In genomic region chr4:113700602-113701150, GRCh38 we compare ENCODE assay signal across 20 cellular contexts.
A peak's percentile ranks its signal among the peaks of the same experiment; 100 is the strongest.
DNase-seq lines count a peak whose midpoint lies in the region; ATAC-seq and TF ChIP-seq lines count a peak whose summit lies in the region.
"Had no signal": no experiment of that assay in that cellular context is flagged by ENCODE, and none has a peak within 500 bp of the region (broad histone marks: within the 10 kb centered on the region; RNA-seq: fewer than 3 reads in every experiment).

No MANE protein-coding gene starts in this region.

- no peaks in the 10 kb centered on the region for H3K9me3 Mint-ChIP-seq in CD4-positive, CD25-positive, alpha-beta regulatory T cell
- H3K9me3 Mint-ChIP-seq: activated T-helper 2 cell treated with anti-CD3 and anti-CD28 coated beads, Interferon-gamma antibody, Interleukin-2, Interleukin-4, amounts not matched to agents 10 μg/mL and 5 μg/mL and 100 μg/mL, durations not matched to agents 14 hours and 24 hours and 36 hours had no signal

- no peaks in the 10 kb centered on the region for H3K36me3 ChIP-seq in CD4-positive, CD25-positive, alpha-beta regulatory T cell (ENCODE audit: control insufficient read depth, insufficient read depth, low read length)
- H3K36me3 ChIP-seq in hepatocyte (replicated peaks; ENCODE audit: insufficient read depth, low read depth): no peaks in the 10 kb centered on the region
- H3K36me3 ChIP-seq: left lung, uterus had no signal

- H3K27ac ChIP-seq in CD4-positive, CD25-positive, alpha-beta regulatory T cell (ENCODE audit: insufficient read depth, low read length, poor library complexity, severe bottlenecking): no peak overlapping the region
- no peak overlapping the region for H3K27ac ChIP-seq in hepatocyte
- H3K27ac ChIP-seq: foreskin keratinocyte, KMS-11, left lung, uterus had no signal

- H3K4me1 Mint-ChIP-seq in CD4-positive, CD25-positive, alpha-beta regulatory T cell: peaks cover 18 to 38% (median 25%) of the 10 kb centered on the region in 4 donors

- no peaks in the 10 kb centered on the region for H3K9me3 ChIP-seq in CD4-positive, CD25-positive, alpha-beta regulatory T cell (ENCODE audit: control insufficient read depth in 2 of 2, low read length in 2 of 2)
- H3K9me3 ChIP-seq in hepatocyte (ENCODE audit: low read depth): no peaks in the 10 kb centered on the region
- H3K9me3 ChIP-seq: left lung, uterus had no signal

- no peak for ATAC-seq in CD4-positive, CD25-positive, alpha-beta regulatory T cell (ENCODE audit: low read depth in 2 of 2)
- ATAC-seq: foreskin keratinocyte; left lung; Panc1; stimulated activated naive CD8-positive, alpha-beta T cell treated with anti-CD3 and anti-CD28 coated beads, Interleukin-15, Interleukin-2, amounts not matched to agents 100 U/mL and 50 U/mL, for 24 hours had no signal

- peaks cover 16% of the 10 kb centered on the region for H3K36me3 Mint-ChIP-seq in CD4-positive, CD25-positive, alpha-beta regulatory T cell

- H2AFZ ChIP-seq in hepatocyte: no peak overlapping the region

- DNase-seq in NCI-H524 (lab: John Stamatoyannopoulos, UW) (peak; percentile 3 to 34), NCI-H524 treated with DMSO at 0.1 percent for 48 hours (lab: John Stamatoyannopoulos, UW) (no peak), NCI-H510A treated with DMSO at 0.1 percent for 48 hours (lab: John Stamatoyannopoulos, UW) (peak; percentile 16), hepatocyte (ENCODE audit: low spot score) (peak; percentile 11), AG20443 (ENCODE audit: low spot score) (no peak), NCI-H2081 treated with DMSO at 0.1 percent for 48 hours (lab: John Stamatoyannopoulos, UW) (no peak), NCI-H446 (lab: John Stamatoyannopoulos, UW) (no peak)
- DNase-seq in CD4-positive, CD25-positive, alpha-beta regulatory T cell: no peak
- DNase-seq: activated CD4-positive, alpha-beta memory T cell treated with anti-CD3 and anti-CD28 coated beads, Interleukin-2, amount 10 ng/mL, durations not matched to agents 7 days and 5 days; aorta; CD4-positive, alpha-beta memory T cell; foreskin keratinocyte; left lung; NCI-H1092; NCI-H446 treated with DMSO at 0.1 percent for 48 hours; stimulated activated naive CD8-positive, alpha-beta T cell treated with anti-CD3 and anti-CD28 coated beads, Interleukin-15, Interleukin-2, amounts not matched to agents 100 U/mL and 50 U/mL, for 24 hours; uterus had no signal

- no peak for TF ChIP-seq CTCF in hepatocyte (IDR thresholded peaks at IDR 0.05; ENCODE audit: poor library complexity)

- H3K4me3 Mint-ChIP-seq in CD4-positive, CD25-positive, alpha-beta regulatory T cell: no peak overlapping the region
- H3K4me3 Mint-ChIP-seq: activated CD4-positive, alpha-beta memory T cell treated with anti-CD3 and anti-CD28 coated beads, Interleukin-2, amount 10 ng/mL, durations not matched to agents 7 days and 5 days; CD4-positive, alpha-beta memory T cell had no signal

- no peaks in the 10 kb centered on the region for H3K27me3 ChIP-seq in CD4-positive, CD25-positive, alpha-beta regulatory T cell (ENCODE audit: control insufficient read depth, insufficient read depth, low read length)
- no peaks in the 10 kb centered on the region for H3K27me3 ChIP-seq in hepatocyte
- H3K27me3 ChIP-seq: foreskin keratinocyte, left lung, uterus had no signal

- no peaks in the 10 kb centered on the region for H3K27me3 Mint-ChIP-seq in CD4-positive, CD25-positive, alpha-beta regulatory T cell
- H3K27me3 Mint-ChIP-seq: activated CD4-positive, alpha-beta memory T cell treated with anti-CD3 and anti-CD28 coated beads, Interleukin-2, amount 10 ng/mL, durations not matched to agents 7 days and 5 days; CD4-positive, alpha-beta memory T cell had no signal

- peaks cover 92% of the 10 kb centered on the region for H3K79me2 ChIP-seq in hepatocyte

- WGBS in hepatocyte (ENCODE audit: low lambda C conversion rate, missing lambda C conversion rate): 88% methylated on average over 2 of the region's 2 CpGs

- H3K4me3 ChIP-seq in CD4-positive, CD25-positive, alpha-beta regulatory T cell (ENCODE audit: low read depth, low read length): no peak overlapping the region
- H3K4me3 ChIP-seq in hepatocyte: no peak overlapping the region
- H3K4me3 ChIP-seq: left lung, uterus had no signal

- no peaks in the 10 kb centered on the region for H3K4me1 ChIP-seq in CD4-positive, CD25-positive, alpha-beta regulatory T cell (ENCODE audit: control insufficient read depth, insufficient read depth, low read length, poor library complexity, severe bottlenecking)
- no peaks in the 10 kb centered on the region for H3K4me1 ChIP-seq in hepatocyte (ENCODE audit: insufficient read depth)
- H3K4me1 ChIP-seq: left lung, uterus had no signal

- peak overlapping the region in 2 of 3 donors; percentile 21 to 58 for H3K27ac Mint-ChIP-seq in CD4-positive, CD25-positive, alpha-beta regulatory T cell
- H3K27ac Mint-ChIP-seq: activated CD4-positive, alpha-beta memory T cell treated with anti-CD3 and anti-CD28 coated beads, Interleukin-2, amount 10 ng/mL, durations not matched to agents 7 days and 5 days; activated T-helper 2 cell treated with anti-CD3 and anti-CD28 coated beads, Interferon-gamma antibody, Interleukin-2, Interleukin-4, amounts not matched to agents 10 μg/mL and 5 μg/mL and 100 μg/mL, durations not matched to agents 14 hours and 24 hours and 36 hours had no signal

- H3K9me2 ChIP-seq in hepatocyte (replicated peaks; ENCODE audit: insufficient read depth): no peaks in the 10 kb centered on the region

- H3K4me2 ChIP-seq in hepatocyte: no peak overlapping the region
- H3K4me2 ChIP-seq: KMS-11 had no signal

- H4K20me1 ChIP-seq in hepatocyte (ENCODE audit: insufficient read depth, poor library complexity, severe bottlenecking): no peaks in the 10 kb centered on the region

Comparison
In these comparisons a context has a peak if more than half of its experiments do, and no peak if none do; other contexts are left out.
1. DNase-seq: peak in NCI-H524 (2 of 2), NCI-H510A treated with DMSO at 0.1 percent for 48 hours (single experiment) and hepatocyte (single experiment); none in NCI-H524 treated with DMSO at 0.1 percent for 48 hours (single experiment), CD4-positive, CD25-positive, alpha-beta regulatory T cell (0 of 3), AG20443 (single experiment), NCI-H2081 treated with DMSO at 0.1 percent for 48 hours (single experiment) and NCI-H446 (0 of 2).